In the genomic region with DNA sequence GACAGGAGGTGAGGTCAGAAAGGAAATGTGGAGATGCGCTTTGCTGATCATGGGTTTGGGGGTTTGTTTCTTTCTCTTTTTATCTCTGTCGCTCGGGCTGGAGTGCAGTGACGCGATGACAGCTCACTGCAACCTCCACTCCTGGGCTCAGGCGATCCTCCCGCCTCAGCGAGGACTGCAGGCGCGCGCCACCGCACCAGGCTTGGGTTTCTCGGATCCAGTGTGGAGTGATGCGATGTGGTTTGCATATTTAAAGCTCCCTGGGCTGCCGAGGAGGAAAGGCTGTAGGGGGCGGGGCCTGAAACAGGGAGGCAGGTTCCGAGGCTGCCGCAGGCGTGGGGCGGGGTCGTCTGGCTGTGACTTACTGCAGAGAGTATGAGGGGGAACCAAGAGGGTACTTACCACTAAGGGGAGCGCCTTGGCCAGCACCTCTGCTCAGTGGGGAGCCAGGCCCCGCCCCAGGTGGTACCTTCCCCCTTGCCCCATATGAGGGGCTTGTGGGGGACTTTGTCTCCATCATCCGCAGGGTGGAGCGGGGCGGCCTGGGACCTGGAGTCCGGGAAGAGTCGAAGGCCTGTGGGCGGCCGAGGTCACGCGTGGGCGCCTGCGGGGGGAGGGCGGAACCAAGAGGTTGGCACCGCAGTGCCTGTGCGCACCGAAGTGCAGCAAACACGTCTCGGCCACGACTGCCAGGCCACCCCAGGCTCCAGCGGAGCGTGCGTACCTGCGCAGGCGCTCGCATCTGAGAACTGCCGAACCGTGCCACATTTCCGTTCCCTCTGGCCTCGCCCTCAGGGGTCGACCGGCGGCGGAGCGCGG, we compare ENCODE assay signal across 9 cellular contexts. TPM values are rescaled to one million over a fixed set of nuclear protein-coding genes. Genes with fewer than 3 reads are reported as not detected.
A peak's percentile ranks its signal among the peaks of the same experiment; 100 is the strongest.
DNase-seq lines count a peak whose midpoint lies in the region; ATAC-seq and TF ChIP-seq lines count a peak whose summit lies in the region.
"Had no signal": no experiment of that assay in that cellular context is flagged by ENCODE, and none has a peak within 500 bp of the region (broad histone marks: within the 10 kb centered on the region; RNA-seq: fewer than 3 reads in every experiment).

No MANE protein-coding gene starts in this region.

- no peak overlapping the region for H4K12ac ChIP-seq in trophoblast cell (ENCODE audit: low read depth, low read length)

- no peaks in the 10 kb centered on the region; the same call in none of the 2 replicates for H3K27me3 Mint-ChIP-seq in WTC11 (ENCODE audit: low read depth)

- no peak overlapping the region for H2BK5ac ChIP-seq in trophoblast cell (ENCODE audit: low read depth, low read length, poor library complexity)

- peak; percentile 7 for DNase-seq in CD1c-positive myeloid dendritic cell (ENCODE audit: extremely low spot score)
- DNase-seq in WTC11 (ENCODE audit: low spot score) = peak; percentile 84
- DNase-seq in effector memory CD4-positive, alpha-beta T cell = peak in 2 of 3 donors; percentile 39 to 42
- DNase-seq in trophoblast cell = peak; percentile 34 to 56
- DNase-seq in psoas muscle = no peak
- no peak for DNase-seq in GF-D8 (lab: John Stamatoyannopoulos, UW)
- DNase-seq: DND-41 had no signal

- H3K9me3 Mint-ChIP-seq in WTC11 = peaks cover 7% of the 10 kb centered on the region; the same call in 1 of the 2 replicates

- intact Hi-C loops in psoas muscle (cut with DNase I) = no loop called here

- peak overlapping the region; percentile 44 for H3K4me3 ChIP-seq in effector memory CD4-positive, alpha-beta T cell (ENCODE audit: insufficient read depth, low read depth, low read length, poor library complexity, severe bottlenecking)
- peak overlapping the region; percentile 32 for H3K4me3 ChIP-seq in trophoblast cell (ENCODE audit: low read depth, low read length)
- no peak overlapping the region for H3K4me3 ChIP-seq in psoas muscle

- no peaks in the 10 kb centered on the region for H3K27me3 ChIP-seq in effector memory CD4-positive, alpha-beta T cell (replicated peaks; ENCODE audit: control insufficient read depth, insufficient read depth, low read length, poor library complexity, severe bottlenecking)
- no peaks in the 10 kb centered on the region for H3K27me3 ChIP-seq in trophoblast cell (ENCODE audit: insufficient read depth, low read length)
- no peaks in the 10 kb centered on the region for H3K27me3 ChIP-seq in psoas muscle (ENCODE audit: insufficient read depth in 3 of 3, low read length in 2 of 3)

- H3K79me2 ChIP-seq in trophoblast cell (ENCODE audit: control insufficient read depth, insufficient read depth, low read length, poor library complexity) = no peaks in the 10 kb centered on the region

- no peak overlapping the region for H4K91ac ChIP-seq in trophoblast cell (ENCODE audit: low read depth, low read length)

- no peaks in the 10 kb centered on the region for H3K36me3 Mint-ChIP-seq in WTC11

- TF ChIP-seq CTCF in WTC11 (IDR thresholded peaks at IDR 0.05) (no peak), psoas muscle (IDR thresholded peaks at IDR 0.05) (no peak)

- peaks cover 35% of the 10 kb centered on the region for H3K4me1 Mint-ChIP-seq in WTC11

- peak overlapping the region; percentile 93 for H3K27ac Mint-ChIP-seq in WTC11

- H3K4me1 ChIP-seq in effector memory CD4-positive, alpha-beta T cell (ENCODE audit: control insufficient read depth, insufficient read depth, low read length, poor library complexity, severe bottlenecking) = peaks cover 10% of the 10 kb centered on the region
- H3K4me1 ChIP-seq in trophoblast cell (ENCODE audit: control insufficient read depth in 1 of 2, insufficient read depth in 2 of 2, low read length in 2 of 2) (peaks cover 19 to 20% of the 10 kb centered on the region in 2 experiments), psoas muscle (peaks cover 28% of the 10 kb centered on the region)

- peaks cover 3% of the 10 kb centered on the region for H3K79me1 ChIP-seq in trophoblast cell (ENCODE audit: low read length)

- H3K4me2 ChIP-seq in trophoblast cell (ENCODE audit: low read length) = peak overlapping the region; percentile 45

- no peak overlapping the region for H2BK12ac ChIP-seq in trophoblast cell (ENCODE audit: low read length)

- peak overlapping the region; percentile 60 for H3K4me3 Mint-ChIP-seq in WTC11

- peak overlapping the region; percentile 29 for H3K27ac ChIP-seq in effector memory CD4-positive, alpha-beta T cell (ENCODE audit: insufficient read depth, low read length, poor library complexity, severe bottlenecking)
- H3K27ac ChIP-seq in trophoblast cell (ENCODE audit: low read depth, low read length) (no peak overlapping the region), psoas muscle (no peak overlapping the region)

- H2AFZ ChIP-seq in trophoblast cell (ENCODE audit: insufficient read depth, low read length, poor library complexity) = no peak overlapping the region

- H2BK120ac ChIP-seq in trophoblast cell (ENCODE audit: insufficient read depth, low read length, poor library complexity) = no peak overlapping the region

- POLR2A ChIA-PET in WTC11 (lab: Charles Lee) = interaction anchor here (2.5 kb wide), 1 partner anchor 29 kb away, joined by 10 read pairs; a partner anchor contains a TSS

- H3K4ac ChIP-seq in trophoblast cell (ENCODE audit: low read depth, low read length) = no peak overlapping the region

- H3K9me3 ChIP-seq in effector memory CD4-positive, alpha-beta T cell (ENCODE audit: control insufficient read depth, low read length) = no peaks in the 10 kb centered on the region
- no peaks in the 10 kb centered on the region for H3K9me3 ChIP-seq in trophoblast cell (ENCODE audit: insufficient read depth, low read depth, low read length)
- no peaks in the 10 kb centered on the region for H3K9me3 ChIP-seq in psoas muscle

- H3K14ac ChIP-seq in trophoblast cell (ENCODE audit: low read length) = no peak overlapping the region

- no peak overlapping the region for H3K18ac ChIP-seq in trophoblast cell (ENCODE audit: low read length)

- H3K23ac ChIP-seq in trophoblast cell (ENCODE audit: low read length) = no peak overlapping the region

- no peak overlapping the region for H2AK5ac ChIP-seq in trophoblast cell (ENCODE audit: low read length)

- no peak overlapping the region for H3K9ac ChIP-seq in trophoblast cell (ENCODE audit: low read length)

- CTCF ChIA-PET in WTC11 (lab: Charles Lee) = interaction anchor here (0.6 to 4.4 kb wide), 14 partner anchors 9 to 767 kb away, joined by 3 to 33 read pairs (median 6); a partner anchor contains a TSS

- H3K36me3 ChIP-seq in effector memory CD4-positive, alpha-beta T cell (ENCODE audit: control insufficient read depth, insufficient read depth, low read length) = no peaks in the 10 kb centered on the region
- H3K36me3 ChIP-seq in trophoblast cell (ENCODE audit: control insufficient read depth in 1 of 2, insufficient read depth in 2 of 2, low read length in 2 of 2) (no peaks in the 10 kb centered on the region), psoas muscle (ENCODE audit: insufficient read depth in 1 of 2, low read depth in 1 of 2) (no peaks in the 10 kb centered on the region)

- H4K8ac ChIP-seq in trophoblast cell (ENCODE audit: low read depth, low read length) = no peak overlapping the region

- peak; percentile 48 for ATAC-seq in GM21737 (IDR thresholded peaks at IDR 0.05; ENCODE audit: unreplicated experiment)
- ATAC-seq in WTC11 = peak; percentile 75
- ATAC-seq in psoas muscle = no peak
- no peak for ATAC-seq in GM18867 (IDR thresholded peaks at IDR 0.05; ENCODE audit: unreplicated experiment)

- WGBS in trophoblast cell (ENCODE audit: extremely low coverage, insufficient coverage, insufficient read length) = no CpG with 5 or more reads among the region's 57 CpGs
- 56 to 66% (median 60%) methylated on average over 46 to 57 of the region's 57 CpGs for WGBS in psoas muscle, 3 donors

TF ChIP-seq in WTC11, 78 proteins besides CTCF, POLR2A, EP300 and RAD21 (continues in another document):
- TF ChIP-seq, protein P1, sequence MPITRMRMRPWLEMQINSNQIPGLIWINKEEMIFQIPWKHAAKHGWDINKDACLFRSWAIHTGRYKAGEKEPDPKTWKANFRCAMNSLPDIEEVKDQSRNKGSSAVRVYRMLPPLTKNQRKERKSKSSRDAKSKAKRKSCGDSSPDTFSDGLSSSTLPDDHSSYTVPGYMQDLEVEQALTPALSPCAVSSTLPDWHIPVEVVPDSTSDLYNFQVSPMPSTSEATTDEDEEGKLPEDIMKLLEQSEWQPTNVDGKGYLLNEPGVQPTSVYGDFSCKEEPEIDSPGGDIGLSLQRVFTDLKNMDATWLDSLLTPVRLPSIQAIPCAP (CRISPR knock-in tag; IDR thresholded peaks at IDR 0.05) = no peak
- no peak for TF ChIP-seq ZNF219 (CRISPR knock-in tag; IDR thresholded peaks at IDR 0.05; ENCODE audit: borderline replicate concordance)
- no peak for TF ChIP-seq ZNF263 (CRISPR knock-in tag; IDR thresholded peaks at IDR 0.05; ENCODE audit: low read depth)
- no peak for TF ChIP-seq TP53 (CRISPR knock-in tag; IDR thresholded peaks at IDR 0.05)
- TF ChIP-seq, protein P2, sequence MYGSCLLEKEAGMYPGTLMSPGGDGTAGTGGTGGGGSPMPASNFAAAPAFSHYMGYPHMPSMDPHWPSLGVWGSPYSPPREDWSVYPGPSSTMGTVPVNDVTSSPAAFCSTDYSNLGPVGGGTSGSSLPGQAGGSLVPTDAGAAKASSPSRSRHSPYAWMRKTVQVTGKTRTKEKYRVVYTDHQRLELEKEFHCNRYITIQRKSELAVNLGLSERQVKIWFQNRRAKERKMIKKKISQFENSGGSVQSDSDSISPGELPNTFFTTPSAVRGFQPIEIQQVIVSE (CRISPR knock-in tag; IDR thresholded peaks at IDR 0.05; ENCODE audit: borderline replicate concordance) = no peak
- no peak for TF ChIP-seq NFATC4 (CRISPR knock-in tag; IDR thresholded peaks at IDR 0.05)
- no peak for TF ChIP-seq ELF4 (CRISPR knock-in tag; IDR thresholded peaks at IDR 0.05; ENCODE audit: low read depth)
- TF ChIP-seq, protein P3, sequence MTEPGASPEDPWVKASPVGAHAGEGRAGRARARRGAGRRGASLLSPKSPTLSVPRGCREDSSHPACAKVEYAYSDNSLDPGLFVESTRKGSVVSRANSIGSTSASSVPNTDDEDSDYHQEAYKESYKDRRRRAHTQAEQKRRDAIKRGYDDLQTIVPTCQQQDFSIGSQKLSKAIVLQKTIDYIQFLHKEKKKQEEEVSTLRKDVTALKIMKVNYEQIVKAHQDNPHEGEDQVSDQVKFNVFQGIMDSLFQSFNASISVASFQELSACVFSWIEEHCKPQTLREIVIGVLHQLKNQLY (CRISPR knock-in tag; IDR thresholded peaks at IDR 0.05) = no peak

RNA-seq across cellular contexts. Expression of a gene that starts 12.7 kb away (rescaled TPM):
- total RNA-seq in WTC11 (2021) (40.5 to 40.9 TPM (median 40.5 TPM) in 3 replicates), psoas muscle (10 to 100 TPM; 10.3 to 22.1 (median 17.6) TPM)
- polyA plus RNA-seq in trophoblast cell (2013) = 10.7 TPM in 2 replicates
- 10 to 100 TPM; 19.8 to 55.9 (median 55.0) TPM for polyA plus RNA-seq in psoas muscle

RNA-seq across cellular contexts. Expression of a gene that starts 28.3 kb away (rescaled TPM):
- total RNA-seq in WTC11 (2021) (42.5 to 47.3 TPM (median 42.9 TPM) in 3 replicates), psoas muscle (1 to 10 TPM; 3.1 to 7.4 (median 4.1) TPM)
- 4.9 and 5.1 TPM in 2 replicates for polyA plus RNA-seq in trophoblast cell (2013)
- 1 to 10 TPM; 1.9 to 5.5 (median 2.2) TPM for polyA plus RNA-seq in psoas muscle

Comparison
In these comparisons a context has a peak if more than half of its experiments do, and no peak if none do; other contexts are left out.
1. DNase-seq: peak in CD1c-positive myeloid dendritic cell (single experiment), WTC11 (single experiment), effector memory CD4-positive, alpha-beta T cell (2 of 3) and trophoblast cell (2 of 2); none in psoas muscle (0 of 2) and GF-D8 (single experiment).
2. ATAC-seq: peak in GM21737 (single experiment) and WTC11 (single experiment); none in psoas muscle (0 of 4) and GM18867 (single experiment).